ENCODE assay signal across 9 cellular contexts in the genomic region with DNA sequence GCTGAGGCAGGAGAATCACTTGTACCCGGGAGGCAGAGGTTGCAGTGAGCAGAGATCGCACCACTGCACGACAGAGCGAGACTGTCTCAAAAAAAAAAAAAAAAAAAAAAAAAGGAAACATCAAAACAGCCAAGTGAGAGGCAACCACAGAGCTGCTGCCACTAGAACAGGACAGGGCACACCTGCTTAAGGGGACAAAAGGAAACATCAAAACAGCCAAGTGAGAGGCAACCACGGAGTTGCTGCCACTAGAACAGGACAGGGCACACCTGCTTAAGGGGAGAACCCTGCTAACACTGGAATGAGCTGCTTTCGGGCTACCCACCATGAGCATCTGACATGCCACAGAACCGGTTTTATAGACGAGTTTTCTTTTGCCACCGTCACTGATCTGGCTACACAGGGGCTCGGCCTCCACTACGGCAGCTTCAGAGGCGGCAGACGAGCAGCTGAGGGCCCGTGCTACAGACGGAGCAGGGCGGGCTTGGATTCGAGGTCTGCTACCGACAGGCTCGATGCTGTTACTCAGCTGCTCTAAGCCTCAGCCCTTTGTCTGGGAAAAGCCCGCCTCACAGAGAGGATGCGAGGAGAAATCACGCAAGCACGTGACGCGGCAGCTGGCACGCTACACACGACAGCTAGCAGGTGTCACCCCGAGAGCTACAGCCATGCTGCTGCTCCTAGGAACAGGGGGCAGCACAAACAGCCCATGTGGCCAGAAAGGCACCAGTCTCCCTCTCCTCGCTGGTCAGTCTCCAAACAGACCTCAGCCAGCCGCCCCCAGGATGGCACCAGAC. TPM values are rescaled to one million over a fixed set of nuclear protein-coding genes. Genes with fewer than 3 reads are reported as not detected.
DNase-seq lines count a peak whose midpoint lies in the region; ATAC-seq and TF ChIP-seq lines count a peak whose summit lies in the region.
"Had no signal": no experiment of that assay in that cellular context is flagged by ENCODE, and none has a peak within 500 bp of the region (broad histone marks: within the 10 kb centered on the region; RNA-seq: fewer than 3 reads in every experiment).

No MANE protein-coding gene starts in this region.

- intact Hi-C loops in CD14-positive monocyte (cut with micrococcal nuclease), result loop anchor here in 1 of 2 donors (2.0 to 5.0 kb wide), 2 partner anchors 20 to 36 kb away; no protein-coding TSS in a partner anchor
- intact Hi-C loops in naive thymus-derived CD4-positive, alpha-beta T cell (cut with micrococcal nuclease), result no loop called here

- no peaks in the 10 kb centered on the region for H3K27me3 ChIP-seq in naive thymus-derived CD4-positive, alpha-beta T cell (ENCODE audit: control insufficient read depth in 2 of 2, insufficient read depth in 2 of 2, low read length in 2 of 2)
- H3K27me3 ChIP-seq: sigmoid colon had no signal

- H3K27ac ChIP-seq in naive thymus-derived CD4-positive, alpha-beta T cell (ENCODE audit: low read depth, low read length), result peak overlapping the region; percentile 86

- H3K4me3 ChIP-seq in naive thymus-derived CD4-positive, alpha-beta T cell (ENCODE audit: low read length), result no peak overlapping the region

- H3K27me3 Mint-ChIP-seq in CD14-positive monocyte (ENCODE audit: low read depth in 3 of 3), result peaks cover 0 to 5% (median 4%) of the 10 kb centered on the region in 3 donors
- peaks cover 15% of the 10 kb centered on the region for H3K27me3 Mint-ChIP-seq in brain
- peaks cover 0 to 5% (median 0%) of the 10 kb centered on the region in 5 donors for H3K27me3 Mint-ChIP-seq in naive thymus-derived CD4-positive, alpha-beta T cell

- TF ChIP-seq CTCF in CD14-positive monocyte (IDR thresholded peaks at IDR 0.05) (no peak), brain (conservative IDR thresholded peaks at IDR 0.05) (no peak)

- CTCF ChIA-PET in naive thymus-derived CD4-positive, alpha-beta T cell (lab: Charles Lee), result interaction anchor here (0.6 kb wide), 1 partner anchor 547 kb away, joined by 4 read pairs; no protein-coding TSS in a partner anchor

- H3K4me1 Mint-ChIP-seq in CD14-positive monocyte (peaks cover 42% of the 10 kb centered on the region), brain (peaks cover 42% of the 10 kb centered on the region)
- peaks cover 15 to 47% (median 35%) of the 10 kb centered on the region in 7 donors for H3K4me1 Mint-ChIP-seq in naive thymus-derived CD4-positive, alpha-beta T cell

- peaks cover 20 to 27% of the 10 kb centered on the region in 2 donors for H3K4me1 ChIP-seq in naive thymus-derived CD4-positive, alpha-beta T cell (ENCODE audit: control insufficient read depth in 2 of 2, insufficient read depth in 2 of 2, low read length in 2 of 2)

- H3K36me3 Mint-ChIP-seq in CD14-positive monocyte, result peaks cover 45 to 64% of the 10 kb centered on the region in 2 donors
- H3K36me3 Mint-ChIP-seq in brain, result peaks cover 63% of the 10 kb centered on the region
- peaks cover 0 to 29% (median 5%) of the 10 kb centered on the region in 5 donors for H3K36me3 Mint-ChIP-seq in naive thymus-derived CD4-positive, alpha-beta T cell

- no peak for ATAC-seq in naive thymus-derived CD4-positive, alpha-beta T cell
- no peak for ATAC-seq in HG02798 (IDR thresholded peaks at IDR 0.05; ENCODE audit: poor library complexity, unreplicated experiment)
- ATAC-seq in GM19463 (IDR thresholded peaks at IDR 0.05; ENCODE audit: unreplicated experiment), result no peak

- POLR2A ChIA-PET in naive thymus-derived CD4-positive, alpha-beta T cell (lab: Charles Lee), result interaction anchor here (1.0 to 1.9 kb wide), 2 partner anchors 12 to 69 kb away, joined by 5 to 18 read pairs; partner anchors contain the start of genes ARHGDIA and MAFG

- H3K9me3 ChIP-seq in naive thymus-derived CD4-positive, alpha-beta T cell (ENCODE audit: control insufficient read depth in 2 of 3, low read length in 3 of 3), result no peaks in the 10 kb centered on the region
- H3K9me3 ChIP-seq: sigmoid colon had no signal

- DNase-seq in CD14-positive monocyte (ENCODE audit: low spot score) (no peak), LHCN-M2 (ENCODE audit: low read depth) (peak; percentile 72), Kasumi-1 (lab: John Stamatoyannopoulos, UW) (no peak), H4 (ENCODE audit: low spot score) (no peak)
- no peak for DNase-seq in naive thymus-derived CD4-positive, alpha-beta T cell
- DNase-seq: sigmoid colon had no signal

- peak overlapping the region in 6 of 7 donors; percentile 15 to 97 (median 92) for H3K27ac Mint-ChIP-seq in CD14-positive monocyte
- H3K27ac Mint-ChIP-seq in brain, result peak overlapping the region in 2 of 5 experiments; percentile 43 to 97
- peak overlapping the region in 2 of 9 donors; percentile 5 to 31 for H3K27ac Mint-ChIP-seq in naive thymus-derived CD4-positive, alpha-beta T cell

- H3K4me3 Mint-ChIP-seq in CD14-positive monocyte (peak overlapping the region; percentile 35 to 94), brain (peak overlapping the region; percentile 91 to 99 (median 95))
- H3K4me3 Mint-ChIP-seq in naive thymus-derived CD4-positive, alpha-beta T cell, result peak overlapping the region; percentile 27 to 91 (median 88)

- peaks cover 9 to 42% (median 9%) of the 10 kb centered on the region in 3 experiments for H3K36me3 ChIP-seq in naive thymus-derived CD4-positive, alpha-beta T cell (ENCODE audit: control insufficient read depth in 2 of 3, insufficient read depth in 3 of 3, low read length in 3 of 3)

- H3K9me3 Mint-ChIP-seq in CD14-positive monocyte, result no peaks in the 10 kb centered on the region
- peaks cover 0 to 4% (median 3%) of the 10 kb centered on the region in 5 experiments for H3K9me3 Mint-ChIP-seq in brain
- peaks cover 0 to 8% (median 0%) of the 10 kb centered on the region in 11 donors for H3K9me3 Mint-ChIP-seq in naive thymus-derived CD4-positive, alpha-beta T cell

RNA-seq across cellular contexts. Expression of gene P4HB, which starts 2.0 kb away (rescaled TPM):
- polyA plus RNA-seq in CD14-positive monocyte (100 to 1,000 TPM; 291 to 297 TPM), brain (ENCODE audit: insufficient read depth, low read depth, low replicate concordance) (310 TPM)
- 1,598 and 3,461 TPM in 2 replicates for total RNA-seq in LHCN-M2 (2014; rRNA removed)
- 837 TPM for polyA plus RNA-seq in LHCN-M2 (2012)
- 100 to 1,000 TPM; 188 to 568 (median 304) TPM for total RNA-seq in naive thymus-derived CD4-positive, alpha-beta T cell
- 100 to 1,000 TPM; 161 to 224 TPM for polyA plus RNA-seq in naive thymus-derived CD4-positive, alpha-beta T cell
- 921 and 1,439 TPM in 2 replicates for total RNA-seq in H4 (2014; rRNA removed; shearing (Covaris generic))

RNA-seq across cellular contexts. Expression of gene ARHGDIA, which starts 12.8 kb away (rescaled TPM):
- polyA plus RNA-seq in CD14-positive monocyte (10 to 100 TPM; 86.3 to 97.2 TPM), brain (ENCODE audit: insufficient read depth, low read depth, low replicate concordance) (480 TPM)
- 303 and 305 TPM in 2 replicates for total RNA-seq in LHCN-M2 (2014; rRNA removed)
- 983 TPM for polyA plus RNA-seq in LHCN-M2 (2012)
- total RNA-seq in naive thymus-derived CD4-positive, alpha-beta T cell, result 100 to 1,000 TPM; 308 to 671 (median 465) TPM
- 100 to 1,000 TPM in 1 of 2 donors, 10 to 100 TPM in 1; 66.5 to 140 TPM for polyA plus RNA-seq in naive thymus-derived CD4-positive, alpha-beta T cell
- total RNA-seq in H4 (2014; rRNA removed; shearing (Covaris generic)), result 78.2 and 78.9 TPM in 2 replicates

RNA-seq across cellular contexts. Expression of gene PPP1R27, which starts 23.5 kb away (rescaled TPM):
- under 1 TPM; 0.22 to 0.33 TPM for polyA plus RNA-seq in CD14-positive monocyte
- 1.0 TPM in 1 of 2 replicates, not detected in the other for total RNA-seq in LHCN-M2 (2014; rRNA removed)
- polyA plus RNA-seq in LHCN-M2 (2012), result 0.07 TPM
- not detected for polyA plus RNA-seq in brain (ENCODE audit: insufficient read depth, low read depth, low replicate concordance)
- not detected for total RNA-seq in naive thymus-derived CD4-positive, alpha-beta T cell
- polyA plus RNA-seq in naive thymus-derived CD4-positive, alpha-beta T cell, result under 1 TPM in 1 of 2 donors, not detected in 1; 0.13 TPM
- not detected in 2 replicates for total RNA-seq in H4 (2014; rRNA removed; shearing (Covaris generic))
- total RNA-seq: sigmoid colon had no signal

RNA-seq across cellular contexts. Expression of gene MCRIP1, which starts 25.3 kb away (rescaled TPM):
- 10 to 100 TPM; 48.5 to 63.0 TPM for polyA plus RNA-seq in CD14-positive monocyte
- 106 TPM in 2 replicates for total RNA-seq in LHCN-M2 (2014; rRNA removed)
- polyA plus RNA-seq in LHCN-M2 (2012), result 141 TPM
- polyA plus RNA-seq in brain (ENCODE audit: insufficient read depth, low read depth, low replicate concordance), result 350 TPM
- 10 to 100 TPM; 41.1 to 65.3 (median 53.1) TPM for total RNA-seq in naive thymus-derived CD4-positive, alpha-beta T cell
- polyA plus RNA-seq in naive thymus-derived CD4-positive, alpha-beta T cell, result 10 to 100 TPM; 44.5 to 59.0 TPM
- total RNA-seq in H4 (2014; rRNA removed; shearing (Covaris generic)), result 13.7 and 14.9 TPM in 2 replicates

RNA-seq across cellular contexts. Expression of gene ALYREF, which starts 33.0 kb away (rescaled TPM):
- 10 to 100 TPM; 20.2 to 57.3 TPM for polyA plus RNA-seq in CD14-positive monocyte
- total RNA-seq in LHCN-M2 (2014; rRNA removed), result 184 and 190 TPM in 2 replicates
- 139 TPM for polyA plus RNA-seq in LHCN-M2 (2012)
- 118 TPM for polyA plus RNA-seq in brain (ENCODE audit: insufficient read depth, low read depth, low replicate concordance)
- total RNA-seq in naive thymus-derived CD4-positive, alpha-beta T cell, result 100 to 1,000 TPM in 1 of 5 experiments, 10 to 100 TPM in 4; 38.3 to 159 (median 83.2) TPM
- 10 to 100 TPM; 28.5 to 31.5 TPM for polyA plus RNA-seq in naive thymus-derived CD4-positive, alpha-beta T cell
- total RNA-seq in H4 (2014; rRNA removed; shearing (Covaris generic)), result 149 and 166 TPM in 2 replicates
